Comparison of ENCODE assay signal across 8 cellular contexts in the genomic region with DNA sequence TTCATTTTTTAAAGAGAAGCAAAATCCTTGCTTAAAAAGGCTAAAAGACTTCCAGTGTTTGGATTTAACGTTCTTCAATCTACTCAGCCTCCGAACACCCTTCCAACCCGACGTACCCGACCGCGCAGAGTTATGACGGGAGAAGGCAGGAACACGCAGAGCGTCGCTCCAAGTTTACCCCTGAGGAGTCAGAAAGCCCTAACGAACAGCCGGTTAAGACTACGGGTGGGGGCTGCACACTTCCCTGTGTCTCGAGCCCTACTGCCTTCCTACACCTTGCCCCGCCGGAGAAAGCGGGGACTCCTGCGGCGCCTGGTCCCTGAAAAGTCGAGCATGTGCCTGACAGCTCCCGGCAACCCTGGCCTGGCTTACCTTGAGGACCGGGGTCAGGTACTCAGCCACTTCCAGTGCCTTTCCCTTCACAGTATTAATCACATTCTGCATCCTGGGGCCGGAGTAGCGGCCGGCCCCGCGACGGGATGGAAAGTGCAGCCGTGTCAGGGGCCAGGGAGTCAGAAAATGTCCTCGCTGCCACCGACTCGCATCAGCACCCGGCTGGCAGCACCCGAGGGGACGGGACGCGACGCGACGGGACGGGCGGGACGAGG. TPM values are rescaled to one million over a fixed set of nuclear protein-coding genes. Genes with fewer than 3 reads are reported as not detected.
DNase-seq lines count a peak whose midpoint lies in the region; ATAC-seq and TF ChIP-seq lines count a peak whose summit lies in the region.

No MANE protein-coding gene starts in this region.

- peaks cover 17% of the 10 kb centered on the region for H3K36me3 Mint-ChIP-seq in activated naive CD4-positive, alpha-beta T cell treated with anti-CD3 and anti-CD28 coated beads, Interleukin-2, amount 50 U/mL, for 24 hours
- H3K36me3 Mint-ChIP-seq in glutamatergic neuron (ENCODE audit: unreplicated experiment) = no peaks in the 10 kb centered on the region
- H3K36me3 Mint-ChIP-seq in osteocyte (ENCODE audit: unreplicated experiment) = peaks cover 17% of the 10 kb centered on the region

- H2AK9ac ChIP-seq in IMR-90 (replicated peaks; ENCODE audit: low read depth, low read length, poor library complexity) = peak overlapping the region; percentile 97

- H3K27ac Mint-ChIP-seq in activated naive CD4-positive, alpha-beta T cell treated with anti-CD3 and anti-CD28 coated beads, Interleukin-2, amount 50 U/mL, for 24 hours = peak overlapping the region; percentile 93
- H3K27ac Mint-ChIP-seq in glutamatergic neuron (ENCODE audit: unreplicated experiment) (peak overlapping the region; percentile 91), osteocyte (ENCODE audit: unreplicated experiment) (peak overlapping the region; percentile 99)

- H4K20me1 ChIP-seq in IMR-90 (ENCODE audit: insufficient read depth, low read length) = peaks cover 2% of the 10 kb centered on the region

- no peak overlapping the region for H2AK5ac ChIP-seq in IMR-90 (ENCODE audit: low read depth, low read length)

- in situ Hi-C loops in IMR-90 (cut with MboI; ENCODE audit: low sequenced_read_pairs) = no loop called here

- peak overlapping the region; percentile 53; the same call in 1 of the 2 replicates for H4K5ac ChIP-seq in IMR-90 (ENCODE audit: low read depth, low read length)

- H3K4me3 Mint-ChIP-seq in activated naive CD4-positive, alpha-beta T cell treated with anti-CD3 and anti-CD28 coated beads, Interleukin-2, amount 50 U/mL, for 24 hours = peak overlapping the region; percentile 94
- H3K4me3 Mint-ChIP-seq in glutamatergic neuron (ENCODE audit: unreplicated experiment) (peak overlapping the region; percentile 97), osteocyte (ENCODE audit: unreplicated experiment) (peak overlapping the region; percentile 94)

- H2AFZ ChIP-seq in IMR-90 (replicated peaks; ENCODE audit: low read length, poor library complexity) = peak overlapping the region; percentile 99

- no TSS peak for BruUV-seq in IMR-90 (replicated peaks; lab: Mats Ljungman, UMichigan)

- H3K27me3 ChIP-seq in IMR-90 (ENCODE audit: control insufficient read depth, insufficient read depth, low read length) (no peaks in the 10 kb centered on the region), RWPE2 (ENCODE audit: insufficient read depth, poor library complexity, severe bottlenecking) (no peaks in the 10 kb centered on the region), thymus (ENCODE audit: control insufficient read depth, insufficient read depth) (no peaks in the 10 kb centered on the region)

- peak overlapping the region; percentile 80 for H3K14ac ChIP-seq in IMR-90 (replicated peaks; ENCODE audit: low read depth, low read length)

- dilution Hi-C loops in IMR-90 (cut with HindIII; ENCODE audit: low sequenced_read_pairs, unreplicated experiment) = no loop called here

- peak overlapping the region; percentile 83 for H3K9ac ChIP-seq in IMR-90 (ENCODE audit: low read depth, low read length)

- peak overlapping the region; percentile 89 for H3K23ac ChIP-seq in IMR-90 (ENCODE audit: low read depth, low read length)

- H3K27ac ChIP-seq in IMR-90 (ENCODE audit: insufficient read depth, low read length) (peak overlapping the region; percentile 85), RWPE2 (ENCODE audit: poor library complexity, severe bottlenecking) (peak overlapping the region; percentile 82), thymus (ENCODE audit: low read depth) (peak overlapping the region; percentile 96)

- H3K4me3 ChIP-seq in IMR-90 (ENCODE audit: insufficient read depth, low read depth, low read length) (peak overlapping the region; percentile 56), RWPE2 (ENCODE audit: severe bottlenecking) (peak overlapping the region; percentile 56), thymus (ENCODE audit: low read length) (peak overlapping the region; percentile 88)

- intact Hi-C loops in IMR-90 (cut with micrococcal nuclease) = no loop called here

- H3K4me1 ChIP-seq in IMR-90 (ENCODE audit: control insufficient read depth, insufficient read depth, low read length) (no peaks in the 10 kb centered on the region), RWPE2 (ENCODE audit: insufficient read depth, poor library complexity, severe bottlenecking) (peaks cover 12% of the 10 kb centered on the region), thymus (ENCODE audit: control insufficient read depth, insufficient read depth, low read length) (peaks cover 2% of the 10 kb centered on the region)

- peak overlapping the region; percentile 18; the same call in 1 of the 2 replicates for H2BK120ac ChIP-seq in IMR-90 (ENCODE audit: low read depth, low read length)

- POLR2A ChIA-PET in IMR-90 (lab: Charles Lee; ENCODE audit: unreplicated experiment) = no interaction called here

- H3K36me3 ChIP-seq in IMR-90 (ENCODE audit: control insufficient read depth, insufficient read depth, low read length) = peaks cover 3% of the 10 kb centered on the region; the same call in 1 of the 2 replicates
- peaks cover 21% of the 10 kb centered on the region for H3K36me3 ChIP-seq in RWPE2 (ENCODE audit: low read depth)
- peaks cover 4% of the 10 kb centered on the region for H3K36me3 ChIP-seq in thymus (ENCODE audit: control insufficient read depth, insufficient read depth)

- no peak overlapping the region for H2BK15ac ChIP-seq in IMR-90 (ENCODE audit: low read depth, low read length)

- CTCF ChIA-PET in IMR-90 (lab: Yijun Ruan, JAX) = interaction anchor here (0.6 kb wide), 2 partner anchors 261 to 452 kb away, joined by 3 to 4 read pairs; no protein-coding TSS in a partner anchor

- peak overlapping the region; percentile 94 for H3K4me2 ChIP-seq in IMR-90 (ENCODE audit: low read depth, low read length)

- peak overlapping the region; percentile 86 for H2BK5ac ChIP-seq in IMR-90 (ENCODE audit: low read depth, low read length, poor library complexity, severe bottlenecking)

- 0% methylated on average over 23 of the region's 44 CpGs; no CpG with 5 or more reads in 1 of the 2 experiments for WGBS in IMR-90 (ENCODE audit: extremely low coverage in 2 of 2, insufficient read length in 1 of 2), 2 experiments
- under 1% methylated on average over 44 of the region's 44 CpGs for WGBS in thymus

- peak overlapping the region; percentile 87 for H3K56ac ChIP-seq in IMR-90 (ENCODE audit: extremely low read depth, insufficient read depth, low read length)

- H3K4me1 Mint-ChIP-seq in activated naive CD4-positive, alpha-beta T cell treated with anti-CD3 and anti-CD28 coated beads, Interleukin-2, amount 50 U/mL, for 24 hours = peaks cover 61% of the 10 kb centered on the region
- H3K4me1 Mint-ChIP-seq in glutamatergic neuron (ENCODE audit: low read depth, unreplicated experiment) (peaks cover 15% of the 10 kb centered on the region), osteocyte (ENCODE audit: unreplicated experiment) (peaks cover 29% of the 10 kb centered on the region)

- no peak overlapping the region for H2BK20ac ChIP-seq in IMR-90 (ENCODE audit: low read depth, low read length)

- peak overlapping the region; percentile 87 for H3K4ac ChIP-seq in IMR-90 (ENCODE audit: low read depth, low read length)

- peaks cover 3% of the 10 kb centered on the region for H3K9me1 ChIP-seq in IMR-90 (ENCODE audit: insufficient read depth, low read length)

- no peak for TF ChIP-seq CTCF in IMR-90 (conservative IDR thresholded peaks at IDR 0.05; ENCODE audit: low read depth, low read length)
- TF ChIP-seq CTCF in RWPE2 (IDR thresholded peaks at IDR 0.05; ENCODE audit: poor library complexity, severe bottlenecking) = no peak
- no peak for TF ChIP-seq CTCF in glutamatergic neuron (IDR thresholded peaks at IDR 0.05; ENCODE audit: partially characterized antibody, unreplicated experiment)
- no peak for TF ChIP-seq CTCF in osteocyte (IDR thresholded peaks at IDR 0.05)

- H3K18ac ChIP-seq in IMR-90 (ENCODE audit: low read depth, low read length) = no peak overlapping the region; the same call in 1 of the 2 replicates

- DNase-seq in EH (ENCODE audit: low read depth) = peak; percentile 87
- DNase-seq in IMR-90 = peak; percentile 87
- peak; percentile 74 for DNase-seq in RWPE2 (ENCODE audit: low spot score)
- peak; percentile 79 for DNase-seq in glutamatergic neuron
- DNase-seq in osteocyte (ENCODE audit: extremely low spot score, unreplicated experiment) = peak; percentile 89

- H3K9me3 ChIP-seq in IMR-90 (ENCODE audit: control insufficient read depth, insufficient read depth, low read length) (no peaks in the 10 kb centered on the region), RWPE2 (ENCODE audit: severe bottlenecking) (no peaks in the 10 kb centered on the region), thymus (ENCODE audit: control insufficient read depth) (no peaks in the 10 kb centered on the region)

- H4K91ac ChIP-seq in IMR-90 (ENCODE audit: insufficient read depth, low read depth, low read length) = peak overlapping the region; percentile 27; the same call in 1 of the 2 replicates

- ATAC-seq in GM21576 (IDR thresholded peaks at IDR 0.05; ENCODE audit: unreplicated experiment) = peak; percentile 39
- peak; percentile 38 for ATAC-seq in IMR-90 (ENCODE audit: low read depth)
- peak; percentile 55 for ATAC-seq in RWPE2 (ENCODE audit: low read depth)

- no peaks in the 10 kb centered on the region for H3K27me3 Mint-ChIP-seq in activated naive CD4-positive, alpha-beta T cell treated with anti-CD3 and anti-CD28 coated beads, Interleukin-2, amount 50 U/mL, for 24 hours
- H3K27me3 Mint-ChIP-seq in glutamatergic neuron (ENCODE audit: unreplicated experiment) (peaks cover 2% of the 10 kb centered on the region), osteocyte (ENCODE audit: unreplicated experiment) (no peaks in the 10 kb centered on the region)

- no peak for TF ChIP-seq RAD21 in IMR-90 (IDR thresholded peaks at IDR 0.05; ENCODE audit: low read length)

- peaks cover 9 to 26% of the 10 kb centered on the region in 2 experiments for H3K79me1 ChIP-seq in IMR-90 (ENCODE audit: low read depth in 1 of 2, low read length in 2 of 2)

- no peaks in the 10 kb centered on the region for H3K9me3 Mint-ChIP-seq in activated naive CD4-positive, alpha-beta T cell treated with anti-CD3 and anti-CD28 coated beads, Interleukin-2, amount 50 U/mL, for 24 hours
- peaks cover 8% of the 10 kb centered on the region for H3K9me3 Mint-ChIP-seq in glutamatergic neuron (ENCODE audit: unreplicated experiment)
- no peaks in the 10 kb centered on the region for H3K9me3 Mint-ChIP-seq in osteocyte (ENCODE audit: unreplicated experiment)

- peak overlapping the region; percentile 79 to 90 for H4K8ac ChIP-seq in IMR-90 (ENCODE audit: low read depth in 2 of 2, low read length in 2 of 2)

- peak; percentile 43; the same call in 1 of the 2 replicates for TF ChIP-seq POLR2A in IMR-90 (IDR thresholded peaks at IDR 0.05; ENCODE audit: low read depth, low read length)

RNA-seq across cellular contexts. Expression of a gene that starts 0.6 kb away (rescaled TPM):
- total RNA-seq in IMR-90 (2012; rRNA removed) = 30.8 and 70.3 TPM in 2 replicates
- 31.7 and 34.2 TPM in 2 replicates for polyA plus RNA-seq in IMR-90 (2012; rRNA removed)
- polyA plus RNA-seq in IMR-90 (2012; cell fraction: cytosol; rRNA removed) = 12.4 and 16.2 TPM in 2 replicates
- polyA plus RNA-seq in IMR-90 (2012; cell fraction: nucleus; rRNA removed; ENCODE audit: low replicate concordance) = 9.7 and 18.0 TPM in 2 replicates
- total RNA-seq in glutamatergic neuron (ENCODE audit: unreplicated experiment) = 33.6 TPM
- 39.8 and 46.3 TPM in 2 replicates for total RNA-seq in osteocyte
- polyA plus RNA-seq in thymus = 56.4 TPM

RNA-seq across cellular contexts. Expression of a gene that starts 0.7 kb away (rescaled TPM):
- total RNA-seq in IMR-90 (2012; rRNA removed) (25.6 and 30.0 TPM in 2 replicates), glutamatergic neuron (ENCODE audit: unreplicated experiment) (35.3 TPM), osteocyte (51.4 and 51.6 TPM in 2 replicates)
- polyA plus RNA-seq in IMR-90 (2012; rRNA removed) (18.5 and 19.5 TPM in 2 replicates), thymus (21.7 TPM)
- 2.1 and 4.2 TPM in 2 replicates for polyA plus RNA-seq in IMR-90 (2012; cell fraction: cytosol; rRNA removed)
- 0.88 and 11.3 TPM in 2 replicates for polyA plus RNA-seq in IMR-90 (2012; cell fraction: nucleus; rRNA removed; ENCODE audit: low replicate concordance)

Comparison
In these comparisons a context has a peak if more than half of its experiments do, and no peak if none do; other contexts are left out.
1. Peak in every context shown above with its lines: DNase-seq, ATAC-seq, H3K4me3 ChIP-seq and H3K27ac ChIP-seq.